ENCODE assay signal across 8 cellular contexts in the genomic region with DNA sequence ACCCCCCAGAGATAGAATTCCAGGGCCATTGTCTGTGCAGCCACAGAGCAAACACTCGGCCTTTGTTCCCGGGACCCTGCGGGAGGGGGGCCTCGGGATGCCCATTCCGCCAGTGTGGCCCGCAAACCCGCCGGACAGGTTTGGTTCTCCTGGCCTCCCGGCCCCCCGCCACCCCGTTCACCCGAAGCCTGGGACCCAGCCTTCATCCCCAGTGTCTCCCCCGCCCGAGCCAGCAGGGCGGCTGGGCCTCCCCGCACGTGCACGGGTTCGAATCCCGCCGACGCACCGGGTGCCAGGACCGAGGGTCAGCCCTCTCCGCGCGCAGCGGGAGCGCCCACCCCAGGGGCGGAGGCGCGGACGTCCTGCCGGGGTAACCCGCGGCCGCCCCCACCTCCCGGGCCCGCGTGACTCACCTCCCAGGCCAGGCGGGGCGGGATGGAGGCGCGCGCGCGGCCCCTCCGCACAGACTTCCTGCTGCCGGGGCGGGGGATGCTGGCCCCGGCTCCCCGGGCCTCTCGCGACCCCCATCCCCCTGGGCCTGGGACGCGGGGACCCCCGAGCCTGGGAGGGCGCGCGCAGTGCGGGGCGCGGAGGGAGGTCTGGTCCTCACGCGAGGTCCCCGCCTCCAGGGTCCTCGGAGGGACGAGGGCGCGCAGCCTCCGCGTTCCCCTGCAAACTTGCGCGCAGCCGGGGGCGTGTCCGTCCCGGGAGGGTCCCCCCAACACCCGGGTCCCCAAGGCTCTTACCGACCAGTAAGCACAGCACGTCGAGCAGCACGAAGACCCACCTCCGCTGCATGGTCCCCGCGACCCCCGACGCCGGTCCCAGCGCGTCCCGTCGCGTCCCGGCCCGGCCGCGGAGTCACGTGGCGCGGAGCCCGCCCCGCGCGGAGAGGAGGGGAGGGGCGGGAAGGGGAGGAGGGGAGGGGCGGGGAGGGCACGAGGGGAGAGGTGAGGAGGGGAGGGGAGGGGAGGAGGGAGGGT. TPM values are rescaled to one million over a fixed set of nuclear protein-coding genes. Genes with fewer than 3 reads are reported as not detected.
DNase-seq lines count a peak whose midpoint lies in the region; ATAC-seq and TF ChIP-seq lines count a peak whose summit lies in the region.

A gene (minus strand): TSS at position 865 of the 983 bp plus-strand sequence. CDS start 67 bp downstream, at position 798.

- no peak for TF ChIP-seq CTCF in VCaP (conservative IDR thresholded peaks at IDR 0.05)
- no peak for TF ChIP-seq CTCF in fibroblast of mammary gland (conservative IDR thresholded peaks at IDR 0.05; ENCODE audit: control insufficient read depth, insufficient read depth, low read depth, low read length)
- no peak for TF ChIP-seq CTCF in nephron progenitor cell (IDR thresholded peaks at IDR 0.05)

- peak within 1 kb of the TSS; percentile 7 for H3K4me3 ChIP-seq in fibroblast of mammary gland (ENCODE audit: control insufficient read depth, low read depth, low read length)

- CTCF ChIA-PET in activated CD4-positive, alpha-beta memory T cell treated with anti-CD3 and anti-CD28 coated beads for 36 hours (lab: Charles Lee) = no interaction called here
- CTCF ChIA-PET in activated CD4-positive, alpha-beta memory T cell treated with anti-CD3 and anti-CD28 coated beads, Interleukin-2, amount 10 ng/mL, durations not matched to agents 7 days and 5 days (lab: Charles Lee) = no interaction called here

- H3K27me3 Mint-ChIP-seq in activated CD4-positive, alpha-beta memory T cell treated with anti-CD3 and anti-CD28 coated beads for 36 hours = peaks cover 55% of the 10 kb centered on the region
- H3K27me3 Mint-ChIP-seq in activated CD4-positive, alpha-beta memory T cell treated with anti-CD3 and anti-CD28 coated beads, Interleukin-2, amount 10 ng/mL, durations not matched to agents 7 days and 5 days = peaks cover 35% of the 10 kb centered on the region
- H3K27me3 Mint-ChIP-seq in nephron progenitor cell (ENCODE audit: low read depth, poor library complexity) = peaks cover 76% of the 10 kb centered on the region

- H3K9me3 Mint-ChIP-seq in activated CD4-positive, alpha-beta memory T cell treated with anti-CD3 and anti-CD28 coated beads for 36 hours = no peaks in the 10 kb centered on the region
- no peaks in the 10 kb centered on the region for H3K9me3 Mint-ChIP-seq in activated CD4-positive, alpha-beta memory T cell treated with anti-CD3 and anti-CD28 coated beads, Interleukin-2, amount 10 ng/mL, durations not matched to agents 7 days and 5 days
- H3K9me3 Mint-ChIP-seq in nephron progenitor cell = no peaks in the 10 kb centered on the region

- H3K27ac Mint-ChIP-seq in activated CD4-positive, alpha-beta memory T cell treated with anti-CD3 and anti-CD28 coated beads for 36 hours = no peak within 1 kb of the TSS
- H3K27ac Mint-ChIP-seq in activated CD4-positive, alpha-beta memory T cell treated with anti-CD3 and anti-CD28 coated beads, Interleukin-2, amount 10 ng/mL, durations not matched to agents 7 days and 5 days = no peak within 1 kb of the TSS
- no peak within 1 kb of the TSS for H3K27ac Mint-ChIP-seq in nephron progenitor cell

- DNase-seq in activated CD4-positive, alpha-beta memory T cell treated with anti-CD3 and anti-CD28 coated beads for 36 hours = peak; percentile 39
- DNase-seq in activated CD4-positive, alpha-beta memory T cell treated with anti-CD3 and anti-CD28 coated beads, Interleukin-2, amount 10 ng/mL, durations not matched to agents 7 days and 5 days = no peak
- DNase-seq in fibroblast of mammary gland (ENCODE audit: low read depth) (no peak), nephron progenitor cell (no peak), GM19238 (ENCODE audit: insufficient read length, low spot score) (no peak), germinal center (ENCODE audit: low spot score) (no peak)

- no peaks in the 10 kb centered on the region for H3K36me3 Mint-ChIP-seq in activated CD4-positive, alpha-beta memory T cell treated with anti-CD3 and anti-CD28 coated beads for 36 hours
- H3K36me3 Mint-ChIP-seq in activated CD4-positive, alpha-beta memory T cell treated with anti-CD3 and anti-CD28 coated beads, Interleukin-2, amount 10 ng/mL, durations not matched to agents 7 days and 5 days (ENCODE audit: low read depth) = no peaks in the 10 kb centered on the region
- no peaks in the 10 kb centered on the region for H3K36me3 Mint-ChIP-seq in nephron progenitor cell (ENCODE audit: low read depth)

- no peak for ATAC-seq in HG03432 (IDR thresholded peaks at IDR 0.05; ENCODE audit: unreplicated experiment)

- POLR2A ChIA-PET in activated CD4-positive, alpha-beta memory T cell treated with anti-CD3 and anti-CD28 coated beads for 36 hours (lab: Charles Lee) = no interaction called here
- POLR2A ChIA-PET in activated CD4-positive, alpha-beta memory T cell treated with anti-CD3 and anti-CD28 coated beads, Interleukin-2, amount 10 ng/mL, durations not matched to agents 7 days and 5 days (lab: Charles Lee) = no interaction called here

- intact Hi-C loops in activated CD4-positive, alpha-beta memory T cell treated with anti-CD3 and anti-CD28 coated beads for 36 hours (cut with micrococcal nuclease) = no loop called here

- H3K27ac ChIP-seq in VCaP = peak within 1 kb of the TSS; percentile 66

- peaks cover 14% of the 10 kb centered on the region for H3K4me1 Mint-ChIP-seq in activated CD4-positive, alpha-beta memory T cell treated with anti-CD3 and anti-CD28 coated beads for 36 hours (ENCODE audit: low read depth)
- peaks cover 6% of the 10 kb centered on the region for H3K4me1 Mint-ChIP-seq in activated CD4-positive, alpha-beta memory T cell treated with anti-CD3 and anti-CD28 coated beads, Interleukin-2, amount 10 ng/mL, durations not matched to agents 7 days and 5 days
- H3K4me1 Mint-ChIP-seq in nephron progenitor cell = peaks cover 23% of the 10 kb centered on the region

- no peak within 1 kb of the TSS for H3K4me3 Mint-ChIP-seq in activated CD4-positive, alpha-beta memory T cell treated with anti-CD3 and anti-CD28 coated beads for 36 hours
- H3K4me3 Mint-ChIP-seq in activated CD4-positive, alpha-beta memory T cell treated with anti-CD3 and anti-CD28 coated beads, Interleukin-2, amount 10 ng/mL, durations not matched to agents 7 days and 5 days = no peak within 1 kb of the TSS
- peak within 1 kb of the TSS; percentile 34 for H3K4me3 Mint-ChIP-seq in nephron progenitor cell

RNA-seq across cellular contexts. Expression of the gene that starts here (rescaled TPM):
- under 1 TPM; 0.51 to 0.67 TPM for total RNA-seq in activated CD4-positive, alpha-beta memory T cell treated with anti-CD3 and anti-CD28 coated beads for 36 hours
- under 1 TPM; 0.60 to 0.78 TPM for total RNA-seq in activated CD4-positive, alpha-beta memory T cell treated with anti-CD3 and anti-CD28 coated beads, Interleukin-2, amount 10 ng/mL, durations not matched to agents 7 days and 5 days

Comparison
In these comparisons a context has a peak if more than half of its experiments do, and no peak if none do; other contexts are left out.
1. Peak in DNase-seq in activated CD4-positive, alpha-beta memory T cell treated with anti-CD3 and anti-CD28 coated beads for 36 hours; RNA of the gene not detected or under 1 TPM.